Comparison of ENCODE assay signal across 8 cellular contexts in genomic region chr6:36028088-36028886, GRCh38. TPM values are rescaled to one million over a fixed set of nuclear protein-coding genes. Genes with fewer than 3 reads are reported as not detected.
DNase-seq lines count a peak whose midpoint lies in the region; ATAC-seq, FAIRE-seq and TF ChIP-seq lines count a peak whose summit lies in the region.

No MANE protein-coding gene starts in this region.

- H3K27me3 Mint-ChIP-seq in T-helper 1 cell treated with Interleukin-12 subunit alpha and Interleukin-12 subunit beta and Interleukin-4 antibody, amounts not matched to agents 30 μg/mL and 1 μg/mL, for 36 hours (ENCODE audit: low read depth): peaks cover 29% of the 10 kb centered on the region
- H3K27me3 Mint-ChIP-seq in brain: peaks cover 10% of the 10 kb centered on the region

- peak; percentile 17 for ATAC-seq in HG03378 (IDR thresholded peaks at IDR 0.05; ENCODE audit: unreplicated experiment)

- no peak for TF ChIP-seq CTCF in brain (conservative IDR thresholded peaks at IDR 0.05)
- no peak for TF ChIP-seq CTCF in spleen (IDR thresholded peaks at IDR 0.05 in 8 of 11, conservative IDR thresholded peaks at IDR 0.05 in 3 of 11)

- WGBS in spleen, 5 donors: 0 to 1% (median 0%) methylated on average over 16 to 45 of the region's 45 CpGs

- FAIRE-seq in GM19239 (lab: Jason Lieb, UNC): no peak

- no peaks in the 10 kb centered on the region for H3K9me3 Mint-ChIP-seq in T-helper 1 cell treated with Interleukin-12 subunit alpha and Interleukin-12 subunit beta and Interleukin-4 antibody, amounts not matched to agents 30 μg/mL and 1 μg/mL, for 36 hours
- peaks cover 0 to 3% (median 0%) of the 10 kb centered on the region in 5 experiments for H3K9me3 Mint-ChIP-seq in brain

- peak overlapping the region; percentile 87 to 99 (median 94) for H3K27ac ChIP-seq in spleen

- no peaks in the 10 kb centered on the region for H3K9me3 ChIP-seq in spleen

- TF ChIP-seq POLR2A in spleen (IDR thresholded peaks at IDR 0.05): no peak

- peak overlapping the region; percentile 81 for H3K27ac Mint-ChIP-seq in T-helper 1 cell treated with Interleukin-12 subunit alpha and Interleukin-12 subunit beta and Interleukin-4 antibody, amounts not matched to agents 30 μg/mL and 1 μg/mL, for 36 hours
- peak overlapping the region; percentile 94 to 98 (median 94) for H3K27ac Mint-ChIP-seq in brain

- intact Hi-C loops in spleen (cut with DNase I; ENCODE audit: low total_unique reads): loop anchor here (5.0 to 10.0 kb wide), 2 partner anchors 64 to 337 kb away; no protein-coding TSS in a partner anchor

- DNase-seq in AG20443 (ENCODE audit: low spot score): peak; percentile 26
- DNase-seq in GM19239 (ENCODE audit: insufficient read length, low spot score): peak; percentile 15
- peak; percentile 26 for DNase-seq in inferior parietal cortex (ENCODE audit: extremely low spot score)
- DNase-seq in spleen: peak; percentile 89
- DNase-seq in NCI-H524 treated with DMSO at 0.1 percent for 48 hours (lab: John Stamatoyannopoulos, UW): no peak

- H3K27me3 ChIP-seq in spleen (replicated peaks in 1 of 7): peaks cover 0 to 18% (median 5%) of the 10 kb centered on the region in 7 donors

- peak overlapping the region; percentile 81 to 100 (median 96) for H3K4me3 ChIP-seq in spleen

- peak overlapping the region; percentile 89 for H3K4me3 Mint-ChIP-seq in T-helper 1 cell treated with Interleukin-12 subunit alpha and Interleukin-12 subunit beta and Interleukin-4 antibody, amounts not matched to agents 30 μg/mL and 1 μg/mL, for 36 hours
- H3K4me3 Mint-ChIP-seq in brain: peak overlapping the region; percentile 91 to 95 (median 93)

- H3K36me3 Mint-ChIP-seq in T-helper 1 cell treated with Interleukin-12 subunit alpha and Interleukin-12 subunit beta and Interleukin-4 antibody, amounts not matched to agents 30 μg/mL and 1 μg/mL, for 36 hours (ENCODE audit: low read depth): peaks cover 16% of the 10 kb centered on the region
- peaks cover 5% of the 10 kb centered on the region for H3K36me3 Mint-ChIP-seq in brain

- peaks cover 22 to 85% (median 55%) of the 10 kb centered on the region in 6 donors for H3K4me1 ChIP-seq in spleen

- H3K36me3 ChIP-seq in spleen: no peaks in the 10 kb centered on the region

- H3K4me1 Mint-ChIP-seq in T-helper 1 cell treated with Interleukin-12 subunit alpha and Interleukin-12 subunit beta and Interleukin-4 antibody, amounts not matched to agents 30 μg/mL and 1 μg/mL, for 36 hours (ENCODE audit: low read depth): peaks cover 33% of the 10 kb centered on the region
- peaks cover 49% of the 10 kb centered on the region for H3K4me1 Mint-ChIP-seq in brain

RNA-seq across cellular contexts. Expression of gene MAPK14, which starts 0.7 kb away (rescaled TPM):
- 30.6 TPM for polyA plus RNA-seq in brain (ENCODE audit: insufficient read depth, low read depth, low replicate concordance)
- 100 to 1,000 TPM in 4 of 7 donors, 10 to 100 TPM in 3; 82.2 to 242 (median 119) TPM for total RNA-seq in spleen
- 10 to 100 TPM; 13.9 to 24.7 (median 14.3) TPM for polyA plus RNA-seq in spleen

RNA-seq across cellular contexts. Expression of gene SLC26A8, which starts 3.8 kb away (rescaled TPM):
- polyA plus RNA-seq in brain (ENCODE audit: insufficient read depth, low read depth, low replicate concordance): 0.14 TPM
- total RNA-seq in spleen: 1 to 10 TPM; 1.8 to 7.8 (median 3.6) TPM
- under 1 TPM; 0.11 to 0.28 (median 0.13) TPM for polyA plus RNA-seq in spleen
